8 cellular contexts compared by ENCODE assay signal in the genomic region with DNA sequence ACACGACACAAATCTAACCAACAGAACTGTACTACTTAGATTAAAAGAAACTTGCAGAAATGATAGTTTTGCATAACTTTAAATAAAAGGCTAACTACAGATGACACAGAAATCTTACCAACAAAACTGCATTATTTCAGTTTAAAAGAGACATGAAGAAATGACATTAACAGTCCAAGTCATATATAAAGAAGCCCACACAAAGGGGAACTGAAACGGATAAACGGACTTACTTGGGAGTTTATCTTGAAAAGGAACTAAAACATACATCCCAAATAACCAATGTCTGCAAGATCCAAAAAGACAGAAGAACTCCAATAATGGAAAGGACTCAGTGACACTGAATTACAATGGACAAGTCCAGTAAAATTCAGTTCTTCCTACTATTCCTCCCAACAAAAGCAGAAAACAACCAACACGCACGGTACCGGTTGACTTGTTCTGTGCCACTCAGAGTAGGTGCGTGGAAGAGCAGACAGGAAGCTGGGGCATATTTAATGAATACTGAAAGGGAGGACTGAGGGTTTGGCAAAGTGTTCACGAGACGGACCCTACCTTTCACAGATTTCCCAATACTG. TPM values are rescaled to one million over a fixed set of nuclear protein-coding genes. Genes with fewer than 3 reads are reported as not detected.
DNase-seq lines count a peak whose midpoint lies in the region; ATAC-seq, FAIRE-seq and TF ChIP-seq lines count a peak whose summit lies in the region.

No MANE protein-coding gene starts in this region.

- H3K9ac ChIP-seq in MM.1S (ENCODE audit: low read length) (no peak overlapping the region), GM12878 (ENCODE audit: control insufficient read depth, insufficient read depth, low read length) (no peak overlapping the region), kidney (ENCODE audit: low read length in 2 of 2) (peak overlapping the region; percentile 89 to 93)

- H3K4me3 Mint-ChIP-seq in stimulated activated naive CD8-positive, alpha-beta T cell treated with anti-CD3 and anti-CD28 coated beads, Interleukin-15, Interleukin-2, amounts not matched to agents 100 ng/mL and 50 ng/mL, for 24 hours, result peak overlapping the region; percentile 90

- in situ Hi-C loops in GM13976 (cut with MboI; ENCODE audit: low sequenced_read_pairs, unreplicated experiment) (no loop called here), GM12878 (cut with MboI) (no loop called here)

- H3K27me3 ChIP-seq in MM.1S (replicated peaks; ENCODE audit: insufficient read depth, low read length) (no peaks in the 10 kb centered on the region), GM12878 (replicated peaks in 1 of 2; ENCODE audit: control insufficient read depth in 2 of 2, insufficient read depth in 2 of 2, low read length in 1 of 2) (peaks cover 1 to 5% of the 10 kb centered on the region in 2 experiments; a peak in 3 of 4 replicates)

- no peaks in the 10 kb centered on the region; the same call in 1 of the 2 replicates for H3K4me1 ChIP-seq in MM.1S (ENCODE audit: low read length)
- H3K4me1 ChIP-seq in GM12878 (ENCODE audit: control insufficient read depth, insufficient read depth, low read length), result peaks cover 13% of the 10 kb centered on the region
- H3K4me1 ChIP-seq in kidney (ENCODE audit: control insufficient read depth in 1 of 2, insufficient read depth in 1 of 2, low read depth in 1 of 2, low read length in 2 of 2), result peaks cover 4 to 6% of the 10 kb centered on the region in 2 donors

- intact Hi-C loops in GM12878 (cut with micrococcal nuclease; ENCODE audit: unreplicated experiment), result no loop called here
- intact Hi-C loops in kidney (cut with DNase I), result no loop called here
- intact Hi-C loops in posterior vena cava (cut with DNase I), result no loop called here

- H3K27ac Mint-ChIP-seq in stimulated activated naive CD8-positive, alpha-beta T cell treated with anti-CD3 and anti-CD28 coated beads, Interleukin-15, Interleukin-2, amounts not matched to agents 100 ng/mL and 50 ng/mL, for 24 hours, result peak overlapping the region; percentile 67

- no peaks in the 10 kb centered on the region for H3K9me3 Mint-ChIP-seq in stimulated activated naive CD8-positive, alpha-beta T cell treated with anti-CD3 and anti-CD28 coated beads, Interleukin-15, Interleukin-2, amounts not matched to agents 100 ng/mL and 50 ng/mL, for 24 hours

- under 1% methylated on average over 9 of the region's 9 CpGs for whole genome bisulfite sequencing in GM12878 (ENCODE audit: insufficient coverage, insufficient replicate concordance, low lambda C conversion rate, missing lambda C conversion rate)

- H4K20me1 ChIP-seq in MM.1S (ENCODE audit: insufficient read depth, low read length) (no peaks in the 10 kb centered on the region), GM12878 (ENCODE audit: control insufficient read depth, insufficient read depth) (no peaks in the 10 kb centered on the region)

- no peak for TF ChIP-seq CTCF in GM13976 (IDR thresholded peaks at IDR 0.05; ENCODE audit: borderline replicate concordance, control extremely low read depth, extremely low read depth, insufficient read depth, missing control alignments)
- TF ChIP-seq CTCF in MM.1S (IDR thresholded peaks at IDR 0.05; ENCODE audit: low read length), result no peak
- TF ChIP-seq CTCF in GM12878 (IDR thresholded peaks at IDR 0.05 in 2 of 3, conservative IDR thresholded peaks at IDR 0.05 in 1 of 3; ENCODE audit: control insufficient read depth in 2 of 3, extremely low read depth in 1 of 3, insufficient read depth in 1 of 3, low read depth in 3 of 3, low read length in 3 of 3), result no peak
- no peak for TF ChIP-seq CTCF in kidney (IDR thresholded peaks at IDR 0.05; ENCODE audit: borderline replicate concordance, extremely low read depth, insufficient read depth)

- no TSS peak for BruUV-seq in GM12878 (replicated peaks; lab: Mats Ljungman, UMichigan)

- H3K36me3 ChIP-seq in MM.1S (replicated peaks; ENCODE audit: insufficient read depth, low read length), result no peaks in the 10 kb centered on the region
- H3K36me3 ChIP-seq in GM12878 (ENCODE audit: control insufficient read depth in 2 of 2, insufficient read depth in 2 of 2, low read length in 1 of 2), result no peaks in the 10 kb centered on the region
- no peaks in the 10 kb centered on the region for H3K36me3 ChIP-seq in kidney (ENCODE audit: control insufficient read depth in 1 of 2, insufficient read depth in 2 of 2, low read length in 2 of 2)

- peak overlapping the region; percentile 68 for H3K4me2 ChIP-seq in MM.1S (ENCODE audit: low read depth, low read length)
- H3K4me2 ChIP-seq in GM12878 (ENCODE audit: control insufficient read depth, insufficient read depth), result peak overlapping the region; percentile 75

- no peak for TF ChIP-seq POLR2A in GM12878 (IDR thresholded peaks at IDR 0.05; ENCODE audit: low read depth, low read length)

- no peaks in the 10 kb centered on the region for H3F3A ChIP-seq in MM.1S (ENCODE audit: insufficient read depth, low read length)

- H3K79me2 ChIP-seq in MM.1S (ENCODE audit: low read length) (no peaks in the 10 kb centered on the region), GM12878 (ENCODE audit: control insufficient read depth, insufficient read depth, low read length) (no peaks in the 10 kb centered on the region)

- no peak for TF ChIP-seq EP300 in GM12878 (IDR thresholded peaks at IDR 0.05; ENCODE audit: borderline replicate concordance in 1 of 2, control insufficient read depth in 1 of 2, low read depth in 2 of 2, low read length in 2 of 2)

- H3K27me3 Mint-ChIP-seq in stimulated activated naive CD8-positive, alpha-beta T cell treated with anti-CD3 and anti-CD28 coated beads, Interleukin-15, Interleukin-2, amounts not matched to agents 100 ng/mL and 50 ng/mL, for 24 hours, result peaks cover 16% of the 10 kb centered on the region

- H3K9me2 ChIP-seq in MM.1S (replicated peaks; ENCODE audit: insufficient read depth, low read length), result no peaks in the 10 kb centered on the region

- peak; percentile 76 for FAIRE-seq in GM12878 (lab: Jason Lieb, UNC)
- FAIRE-seq in kidney (lab: Jason Lieb, UNC), result no peak

- H3K27ac ChIP-seq in MM.1S (ENCODE audit: low read length) (no peak overlapping the region), GM12878 (ENCODE audit: control insufficient read depth, insufficient read depth) (no peak overlapping the region), kidney (ENCODE audit: low read depth in 2 of 2, low read length in 2 of 2) (peak overlapping the region; percentile 75 to 88)

- POLR2A ChIA-PET in GM12878 (lab: Charles Lee), result no interaction called here

- SMC1A ChIA-PET in GM12878 (lab: Charles Lee; ENCODE audit: uncharacterized antibody, unreplicated experiment), result interaction anchor here (1.1 to 2.4 kb wide), 2 partner anchors 11 to 15 kb away, joined by 4 to 6 read pairs; no protein-coding TSS in a partner anchor

- RAD21 ChIA-PET in GM12878 (lab: Charles Lee; ENCODE audit: unreplicated experiment), result interaction anchor here (0.9 to 1.1 kb wide), 2 partner anchors 35 to 55 kb away, joined by 3 read pairs; no protein-coding TSS in a partner anchor

- peak overlapping the region; percentile 43 for H3K4me3 ChIP-seq in MM.1S (ENCODE audit: low read length)
- peak overlapping the region; percentile 63; the same call in 1 of the 2 replicates for H3K4me3 ChIP-seq in GM12878
- peak overlapping the region; percentile 84 to 91 for H3K4me3 ChIP-seq in kidney (ENCODE audit: low read length in 2 of 2)

- CTCF ChIA-PET in GM12878 (lab: Yijun Ruan, JAX), result interaction anchor here (0.6 kb wide), 1 partner anchor 191 kb away, joined by 3 read pairs; no protein-coding TSS in a partner anchor

- TF ChIP-seq RAD21 in GM12878 (IDR thresholded peaks at IDR 0.05; ENCODE audit: insufficient read depth, low read depth, low read length), result no peak

- H3K9me3 ChIP-seq in MM.1S (replicated peaks; ENCODE audit: insufficient read depth, low read length), result no peaks in the 10 kb centered on the region
- peaks cover 1% of the 10 kb centered on the region; the same call in 1 of the 3 replicates for H3K9me3 ChIP-seq in GM12878 (replicated peaks; ENCODE audit: control insufficient read depth, insufficient read depth, low read length)
- no peaks in the 10 kb centered on the region for H3K9me3 ChIP-seq in kidney (ENCODE audit: control insufficient read depth in 1 of 2, low read length in 2 of 2)

- peak; percentile 41 for DNase-seq in GM13976 (ENCODE audit: low spot score)
- DNase-seq in MM.1S, result no peak
- peak; percentile 16 for DNase-seq in GM12878 (ENCODE audit: low read depth, low spot score)
- no peak for DNase-seq in kidney
- no peak for DNase-seq in stimulated activated CD4-positive, alpha-beta T cell treated with anti-CD3 and anti-CD28 coated beads, Interleukin-4, amount 100 ng/mL, for 24 hours
- DNase-seq in posterior vena cava (ENCODE audit: low spot score), result no peak

- ATAC-seq in GM21723 (IDR thresholded peaks at IDR 0.05; ENCODE audit: unreplicated experiment) (peak; percentile 41), GM12878 (peak; percentile 74)

- peaks cover 30% of the 10 kb centered on the region for H3K4me1 Mint-ChIP-seq in stimulated activated naive CD8-positive, alpha-beta T cell treated with anti-CD3 and anti-CD28 coated beads, Interleukin-15, Interleukin-2, amounts not matched to agents 100 ng/mL and 50 ng/mL, for 24 hours (ENCODE audit: low read depth)

- H3K36me3 Mint-ChIP-seq in stimulated activated naive CD8-positive, alpha-beta T cell treated with anti-CD3 and anti-CD28 coated beads, Interleukin-15, Interleukin-2, amounts not matched to agents 100 ng/mL and 50 ng/mL, for 24 hours (ENCODE audit: low read depth), result peaks cover 27% of the 10 kb centered on the region

- H2AFZ ChIP-seq in MM.1S (ENCODE audit: low read length), result peak overlapping the region; percentile 49
- peak overlapping the region; percentile 75 for H2AFZ ChIP-seq in GM12878 (ENCODE audit: control insufficient read depth, low read depth, low read length)

RNA-seq across cellular contexts. Expression of a gene that starts 0.8 kb away (rescaled TPM):
- total RNA-seq in GM12878 (2013; cell fraction: nucleolus; rRNA removed), result 1.4 and 2.4 TPM in 2 replicates
- total RNA-seq in GM12878 (2014; rRNA removed) (0.06 and 0.49 TPM in 2 replicates), GM12878 (2014; rRNA removed; fragmentation: Illumina TruSeq; extraction: Trizol) (0.18 and 0.23 TPM in 2 replicates), GM12878 (2021) (0.29 and 0.80 TPM in 2 replicates), kidney (144 TPM), posterior vena cava (10 to 100 TPM; 20.4 to 42.7 TPM)
- 0.08 TPM for polyA plus RNA-seq in GM12878 (2011; ENCODE audit: low read depth)
- polyA plus RNA-seq in GM12878 (2011; rRNA removed) (1.3 and 1.7 TPM in 2 replicates), GM12878 (2014; fragmentation: Illumina TruSeq; extraction: Trizol) (0.29 and 0.44 TPM in 2 replicates), GM12878 (2014; fragmentation: Nextera tagmentation; extraction: Ambion mirVana) (under 1 TPM; 0.31 to 0.38 TPM), GM12878 (2014; rRNA removed) (0.05 and 0.60 TPM in 2 replicates), GM12878 (2016; fragmentation: Nextera tagmentation; extraction: Ambion mirVana) (under 1 TPM; 0.25 to 0.88 TPM), kidney (ENCODE audit: insufficient read depth, low read depth, low replicate concordance) (35.7 TPM)
- polyA plus RNA-seq in GM12878 (2011; cell fraction: cytosol; rRNA removed), result 0.82 and 1.3 TPM in 2 replicates
- polyA plus RNA-seq in GM12878 (2011; cell fraction: nucleus; rRNA removed), result 0.13 and 0.25 TPM in 2 replicates
- polyA plus RNA-seq in GM12878 (2012), result 0.07 and 0.22 TPM in 2 replicates
- polyA minus RNA-seq in GM12878 (2011; rRNA and poly(A)+ RNA removed), result 0.52 and 1.1 TPM in 2 replicates
- 1.3 and 5.7 TPM in 2 replicates for polyA minus RNA-seq in GM12878 (2011; cell fraction: cytosol; rRNA and poly(A)+ RNA removed)
- 0.24 and 0.29 TPM in 2 replicates for polyA minus RNA-seq in GM12878 (2011; cell fraction: nucleus; rRNA and poly(A)+ RNA removed)

Comparison
In these comparisons a context has a peak if more than half of its experiments do, and no peak if none do; other contexts are left out.
1. DNase-seq: peak in GM13976 (single experiment) and GM12878 (single experiment); none in MM.1S (single experiment), kidney (single experiment), stimulated activated CD4-positive, alpha-beta T cell treated with anti-CD3 and anti-CD28 coated beads, Interleukin-4, amount 100 ng/mL, for 24 hours (single experiment) and posterior vena cava (single experiment).
2. H3K27ac ChIP-seq: peak in kidney (2 of 2); none in MM.1S (single experiment) and GM12878 (single experiment).
3. H3K9ac ChIP-seq: peak in kidney (2 of 2); none in MM.1S (single experiment) and GM12878 (single experiment).
4. RNA of a gene that starts 0.8 kb away (total RNA-seq): 144 TPM in kidney (single experiment) and 20.4 to 42.7 TPM in posterior vena cava; 0.06 to 2.4 TPM in GM12878; every median in the first group is over 4 times any median in the second.
5. Peak in every context shown above with its lines, with median percentiles within 50 percentile points of each other: H3K4me3 ChIP-seq.